Comparison of ENCODE assay signal across 26 cellular contexts in genomic region chr15:47754312-47754711, GRCh38. TPM values are rescaled to one million over a fixed set of nuclear protein-coding genes. Genes with fewer than 3 reads are reported as not detected.
DNase-seq lines count a peak whose midpoint lies in the region; ATAC-seq, FAIRE-seq and TF ChIP-seq lines count a peak whose summit lies in the region.
"Had no signal": no experiment of that assay in that cellular context is flagged by ENCODE, and none has a peak within 500 bp of the region (broad histone marks: within the 10 kb centered on the region; RNA-seq: fewer than 3 reads in every experiment).

No MANE protein-coding gene starts in this region.

- dilution Hi-C loops in IMR-90 (cut with HindIII; ENCODE audit: low sequenced_read_pairs, unreplicated experiment) = no loop called here

- H3K9me1 ChIP-seq in IMR-90 (ENCODE audit: insufficient read depth, low read length) = peaks cover 15% of the 10 kb centered on the region

- H3K9me3 ChIP-seq in IMR-90 (ENCODE audit: control insufficient read depth, insufficient read depth, low read length) (peaks cover 3% of the 10 kb centered on the region), GM12878 (replicated peaks; ENCODE audit: control insufficient read depth, insufficient read depth, low read length) (no peaks in the 10 kb centered on the region), mesenchymal stem cell (ENCODE audit: control insufficient read depth, low read length) (peaks cover 24% of the 10 kb centered on the region)
- H3K9me3 ChIP-seq: SJSA1 had no signal

- TF ChIP-seq POLR2A in IMR-90 (IDR thresholded peaks at IDR 0.05; ENCODE audit: low read depth, low read length) (no peak), GM12878 (IDR thresholded peaks at IDR 0.05; ENCODE audit: low read depth, low read length) (no peak), GM12892 (IDR thresholded peaks at IDR 0.05; ENCODE audit: low read depth, low read length) (no peak)

- H4K91ac ChIP-seq in IMR-90 (ENCODE audit: insufficient read depth, low read depth, low read length) = no peak overlapping the region
- no peak overlapping the region for H4K91ac ChIP-seq in mesenchymal stem cell (ENCODE audit: low read length)

- H3K14ac ChIP-seq in IMR-90 (replicated peaks; ENCODE audit: low read depth, low read length) (no peak overlapping the region), mesenchymal stem cell (ENCODE audit: low read length in 2 of 2) (no peak overlapping the region)

- H3K4ac ChIP-seq in IMR-90 (ENCODE audit: low read depth, low read length) = no peak overlapping the region
- no peak overlapping the region for H3K4ac ChIP-seq in mesenchymal stem cell (ENCODE audit: low read depth in 1 of 2, low read length in 2 of 2)

- ATAC-seq in IMR-90 (ENCODE audit: low read depth) (no peak), GM12878 (no peak)
- ATAC-seq: GM23338, Right ventricle myocardium inferior had no signal

- no peak overlapping the region for H2AFZ ChIP-seq in IMR-90 (replicated peaks; ENCODE audit: low read length, poor library complexity)
- H2AFZ ChIP-seq in GM12878 (ENCODE audit: control insufficient read depth, low read depth, low read length) = no peak overlapping the region
- no peak overlapping the region for H2AFZ ChIP-seq in mesenchymal stem cell (ENCODE audit: low read depth, low read length)
- H2AFZ ChIP-seq: GM23338 had no signal

- H2BK5ac ChIP-seq in IMR-90 (ENCODE audit: low read depth, low read length, poor library complexity, severe bottlenecking) (no peak overlapping the region), mesenchymal stem cell (ENCODE audit: low read depth, low read length, poor library complexity, severe bottlenecking) (no peak overlapping the region)

- no peak overlapping the region for H3K56ac ChIP-seq in IMR-90 (ENCODE audit: extremely low read depth, insufficient read depth, low read length)

- peaks cover 3% of the 10 kb centered on the region; the same call in 1 of the 2 replicates for H3K36me3 ChIP-seq in IMR-90 (ENCODE audit: control insufficient read depth, insufficient read depth, low read length)
- H3K36me3 ChIP-seq in GM12878 (ENCODE audit: control insufficient read depth in 2 of 2, insufficient read depth in 2 of 2, low read length in 1 of 2) = no peaks in the 10 kb centered on the region
- no peaks in the 10 kb centered on the region for H3K36me3 ChIP-seq in mesenchymal stem cell (ENCODE audit: control insufficient read depth in 1 of 2, insufficient read depth in 2 of 2, low read depth in 1 of 2, low read length in 2 of 2)
- H3K36me3 ChIP-seq: BE2C, HAP-1, SJSA1 had no signal

- peaks cover 4% of the 10 kb centered on the region; the same call in 1 of the 2 replicates for H4K20me1 ChIP-seq in IMR-90 (ENCODE audit: insufficient read depth, low read length)
- H4K20me1 ChIP-seq in GM12878 (ENCODE audit: control insufficient read depth, insufficient read depth) = no peaks in the 10 kb centered on the region

- no peak for TF ChIP-seq CTCF in IMR-90 (conservative IDR thresholded peaks at IDR 0.05; ENCODE audit: low read depth, low read length)
- TF ChIP-seq CTCF in GM12878 (IDR thresholded peaks at IDR 0.05 in 2 of 3, conservative IDR thresholded peaks at IDR 0.05 in 1 of 3; ENCODE audit: control insufficient read depth in 2 of 3, extremely low read depth in 1 of 3, insufficient read depth in 1 of 3, low read depth in 3 of 3, low read length in 3 of 3) = no peak
- no peak for TF ChIP-seq CTCF in GM10248 (IDR thresholded peaks at IDR 0.05; ENCODE audit: control extremely low read depth, extremely low read depth, low read depth, missing control alignments)

- H2BK15ac ChIP-seq in IMR-90 (ENCODE audit: low read depth, low read length) = no peak overlapping the region
- no peak overlapping the region for H2BK15ac ChIP-seq in mesenchymal stem cell (ENCODE audit: low read depth, poor library complexity, severe bottlenecking)

- H2BK20ac ChIP-seq in IMR-90 (ENCODE audit: low read depth, low read length) = no peak overlapping the region

- no peaks in the 10 kb centered on the region for H3K27me3 ChIP-seq in IMR-90 (ENCODE audit: control insufficient read depth, insufficient read depth, low read length)
- H3K27me3 ChIP-seq in GM12878 (replicated peaks in 1 of 2; ENCODE audit: control insufficient read depth in 2 of 2, insufficient read depth in 2 of 2, low read length in 1 of 2) = no peaks in the 10 kb centered on the region
- H3K27me3 ChIP-seq in mesenchymal stem cell (ENCODE audit: control insufficient read depth in 1 of 2, insufficient read depth in 1 of 2, low read length in 2 of 2) = no peaks in the 10 kb centered on the region
- H3K27me3 ChIP-seq: BE2C, SJSA1 had no signal

- H2AK9ac ChIP-seq in IMR-90 (replicated peaks; ENCODE audit: low read depth, low read length, poor library complexity) = no peak overlapping the region

- H3K23ac ChIP-seq in IMR-90 (ENCODE audit: low read depth, low read length) (no peak overlapping the region), mesenchymal stem cell (ENCODE audit: low read length in 2 of 2) (no peak overlapping the region)

- in situ Hi-C loops in IMR-90 (cut with MboI; ENCODE audit: low sequenced_read_pairs) = no loop called here
- in situ Hi-C loops in GM12878 (cut with MboI) = no loop called here

- BruUV-seq in IMR-90 (replicated peaks; lab: Mats Ljungman, UMichigan) (no TSS peak), GM12878 (replicated peaks; lab: Mats Ljungman, UMichigan) (no TSS peak)

- CTCF ChIA-PET in IMR-90 (lab: Yijun Ruan, JAX) = interaction anchor here (0.6 kb wide), 1 partner anchor 16 kb away, joined by 4 read pairs; no protein-coding TSS in a partner anchor
- CTCF ChIA-PET in GM12878 (lab: Yijun Ruan, JAX) = no interaction called here
- CTCF ChIA-PET in GM10248 (lab: Yijun Ruan, JAX) = no interaction called here

- H3K79me2 ChIP-seq in GM12878 (ENCODE audit: control insufficient read depth, insufficient read depth, low read length) = no peaks in the 10 kb centered on the region

- TF ChIP-seq RAD21 in IMR-90 (IDR thresholded peaks at IDR 0.05; ENCODE audit: low read length) (no peak), GM12878 (IDR thresholded peaks at IDR 0.05; ENCODE audit: insufficient read depth, low read depth, low read length) (no peak)

- no peak overlapping the region for H3K18ac ChIP-seq in IMR-90 (ENCODE audit: low read depth, low read length)
- H3K18ac ChIP-seq in mesenchymal stem cell (ENCODE audit: low read depth in 1 of 2, low read length in 2 of 2) = no peak overlapping the region

- no peak for TF ChIP-seq EP300 in GM12878 (IDR thresholded peaks at IDR 0.05; ENCODE audit: borderline replicate concordance in 1 of 2, control insufficient read depth in 1 of 2, low read depth in 2 of 2, low read length in 2 of 2)

- POLR2A ChIA-PET in IMR-90 (lab: Charles Lee; ENCODE audit: unreplicated experiment) (no interaction called here), GM12878 (lab: Charles Lee) (no interaction called here), GM10248 (lab: Yijun Ruan, JAX) (no interaction called here)

- no peak overlapping the region for H2BK120ac ChIP-seq in IMR-90 (ENCODE audit: low read depth, low read length)
- H2BK120ac ChIP-seq in mesenchymal stem cell (ENCODE audit: low read depth, low read length) = no peak overlapping the region

- FAIRE-seq in GM12878 (lab: Jason Lieb, UNC) = no peak
- no peak for FAIRE-seq in GM12892 (lab: Jason Lieb, UNC)
- FAIRE-seq: A204.1, D721Med, G401.6, HTR-8/SVneo had no signal

- no peak overlapping the region for H2BK12ac ChIP-seq in mesenchymal stem cell (ENCODE audit: low read length in 2 of 2)

- DNase-seq in NCI-H2171 treated with DMSO at 0.1 percent for 48 hours (lab: John Stamatoyannopoulos, UW) (peak; percentile 6), NCI-H2171 (lab: John Stamatoyannopoulos, UW) (no peak), IMR-90 (peak; percentile 5), GM12878 (ENCODE audit: low read depth, low spot score) (no peak), mesenchymal stem cell (peak; percentile 18), GM10248 (ENCODE audit: extremely low spot score) (no peak), GM12892 (ENCODE audit: insufficient read length) (no peak)
- DNase-seq: BE2C, NCI-H1048, NCI-H1417 treated with DMSO at 0.1 percent for 48 hours, NCI-H187, NCI-H2107, NCI-H345, NCI-H524, NCI-H82, OCI-M1, T-helper 1 cell had no signal

- H3K9ac ChIP-seq in IMR-90 (ENCODE audit: low read depth, low read length) (no peak overlapping the region), GM12878 (ENCODE audit: control insufficient read depth, insufficient read depth, low read length) (no peak overlapping the region), mesenchymal stem cell (ENCODE audit: low read length) (no peak overlapping the region)

- H3K4me2 ChIP-seq in IMR-90 (ENCODE audit: low read depth, low read length) = no peak overlapping the region
- no peak overlapping the region for H3K4me2 ChIP-seq in GM12878 (ENCODE audit: control insufficient read depth, insufficient read depth)
- no peak overlapping the region for H3K4me2 ChIP-seq in mesenchymal stem cell (ENCODE audit: low read length, poor library complexity, severe bottlenecking)
- H3K4me2 ChIP-seq: GM23338 had no signal

- intact Hi-C loops in IMR-90 (cut with micrococcal nuclease) (no loop called here), GM12878 (cut with micrococcal nuclease; ENCODE audit: unreplicated experiment) (no loop called here)

- RAD21 ChIA-PET in GM12878 (lab: Charles Lee; ENCODE audit: unreplicated experiment) = no interaction called here

- no peak overlapping the region for H4K8ac ChIP-seq in IMR-90 (ENCODE audit: low read depth in 2 of 2, low read length in 2 of 2)
- H4K8ac ChIP-seq in mesenchymal stem cell (ENCODE audit: low read length) = no peak overlapping the region

- H3K4me1 ChIP-seq in IMR-90 (ENCODE audit: control insufficient read depth, insufficient read depth, low read length) = peaks cover 11% of the 10 kb centered on the region
- H3K4me1 ChIP-seq in GM12878 (ENCODE audit: control insufficient read depth, insufficient read depth, low read length) = no peaks in the 10 kb centered on the region
- H3K4me1 ChIP-seq in mesenchymal stem cell (ENCODE audit: control insufficient read depth, insufficient read depth, low read depth, low read length) = peaks cover 4% of the 10 kb centered on the region

- SMC1A ChIA-PET in GM12878 (lab: Charles Lee; ENCODE audit: uncharacterized antibody, unreplicated experiment) = no interaction called here

- H3K27ac ChIP-seq in IMR-90 (ENCODE audit: insufficient read depth, low read length) = no peak overlapping the region
- no peak overlapping the region for H3K27ac ChIP-seq in GM12878 (ENCODE audit: control insufficient read depth, insufficient read depth)
- H3K27ac ChIP-seq in mesenchymal stem cell (ENCODE audit: low read length, poor library complexity, severe bottlenecking) = no peak overlapping the region
- H3K27ac ChIP-seq: SJSA1 had no signal

- H2AK5ac ChIP-seq in IMR-90 (ENCODE audit: low read depth, low read length) (no peak overlapping the region), mesenchymal stem cell (ENCODE audit: low read length, severe bottlenecking) (no peak overlapping the region)

- H4K5ac ChIP-seq in IMR-90 (ENCODE audit: low read depth, low read length) = no peak overlapping the region

- H3K4me3 ChIP-seq in IMR-90 (ENCODE audit: insufficient read depth, low read depth, low read length) = no peak overlapping the region
- no peak overlapping the region for H3K4me3 ChIP-seq in GM12878
- no peak overlapping the region for H3K4me3 ChIP-seq in mesenchymal stem cell (ENCODE audit: insufficient read depth in 1 of 2, low read depth in 1 of 2, low read length in 2 of 2)
- H3K4me3 ChIP-seq: GM23338, HAP-1, SJSA1 had no signal

- H3K79me1 ChIP-seq in IMR-90 (ENCODE audit: low read depth in 1 of 2, low read length in 2 of 2) (peaks cover 5 to 56% of the 10 kb centered on the region in 2 experiments; a peak in 3 of 4 replicates), mesenchymal stem cell (replicated peaks; ENCODE audit: low read length, poor library complexity, severe bottlenecking) (no peaks in the 10 kb centered on the region)

RNA-seq across cellular contexts. Expression of gene SEMA6D, which starts 37.0 kb away (rescaled TPM):
- total RNA-seq in IMR-90 (2012; rRNA removed) (17.4 and 18.3 TPM in 2 replicates), GM12878 (2014; rRNA removed) (0.05 TPM in 1 of 2 replicates, not detected in the other), GM12878 (2014; rRNA removed; fragmentation: Illumina TruSeq; extraction: Trizol) (0.04 and 0.05 TPM in 2 replicates), GM12878 (2021) (not detected in 2 replicates)
- polyA plus RNA-seq in IMR-90 (2012; rRNA removed) (12.6 and 13.1 TPM in 2 replicates), GM12878 (2011; rRNA removed) (0.52 and 0.56 TPM in 2 replicates), GM12878 (2014; fragmentation: Illumina TruSeq; extraction: Trizol) (0.01 and 0.05 TPM in 2 replicates), GM12878 (2014; fragmentation: Nextera tagmentation; extraction: Ambion mirVana) (not detected), GM12878 (2014; rRNA removed) (0.04 TPM in 1 of 2 replicates, not detected in the other), GM12878 (2016; fragmentation: Nextera tagmentation; extraction: Ambion mirVana) (under 1 TPM in 1 of 2 experiments, not detected in 1; 0.14 TPM)
- polyA plus RNA-seq in IMR-90 (2012; cell fraction: cytosol; rRNA removed) = 2.2 and 4.9 TPM in 2 replicates
- polyA plus RNA-seq in IMR-90 (2012; cell fraction: nucleus; rRNA removed; ENCODE audit: low replicate concordance) = 9.6 and 42.5 TPM in 2 replicates
- not detected in 2 replicates for total RNA-seq in GM12878 (2013; cell fraction: nucleolus; rRNA removed)
- not detected for polyA plus RNA-seq in GM12878 (2011; ENCODE audit: low read depth)
- polyA plus RNA-seq in GM12878 (2011; cell fraction: cytosol; rRNA removed) = 0.13 and 0.24 TPM in 2 replicates
- polyA plus RNA-seq in GM12878 (2011; cell fraction: nucleus; rRNA removed) = 0.90 and 1.4 TPM in 2 replicates
- polyA plus RNA-seq in GM12878 (2012) = not detected in 2 replicates
- polyA minus RNA-seq in GM12878 (2011; rRNA and poly(A)+ RNA removed) = 1.1 and 1.2 TPM in 2 replicates
- polyA minus RNA-seq in GM12878 (2011; cell fraction: cytosol; rRNA and poly(A)+ RNA removed) = 0.10 and 1.7 TPM in 2 replicates
- polyA minus RNA-seq in GM12878 (2011; cell fraction: nucleus; rRNA and poly(A)+ RNA removed) = 0.77 and 0.85 TPM in 2 replicates
- 20.3 TPM for polyA plus RNA-seq in mesenchymal stem cell (2013, experiment 1 of 2)
- 19.3 TPM for polyA plus RNA-seq in mesenchymal stem cell (2013, experiment 2 of 2)
- 0.04 TPM for polyA plus RNA-seq in GM12892 (2012; ENCODE audit: missing spikeins)
- polyA plus RNA-seq: IgD-negative memory B cell had no signal

Comparison
In these comparisons a context has a peak if more than half of its experiments do, and no peak if none do; other contexts are left out.
1. DNase-seq: peak in NCI-H2171 treated with DMSO at 0.1 percent for 48 hours (single experiment), IMR-90 (single experiment) and mesenchymal stem cell (single experiment); none in NCI-H2171 (single experiment), GM12878 (single experiment), GM10248 (single experiment) and GM12892 (single experiment).
2. RNA of gene SEMA6D, which starts 37.0 kb away (total RNA-seq): 17.4 to 18.3 TPM in IMR-90; 0.04 to 0.05 TPM in GM12878; every median in the first group is over 10 times any median in the second.